ENCODE assay signal across 16 cellular contexts in genomic region chr2:130375291-130376266, GRCh38. TPM values are rescaled to one million over a fixed set of nuclear protein-coding genes. Genes with fewer than 3 reads are reported as not detected.
DNase-seq lines count a peak whose midpoint lies in the region; ATAC-seq and TF ChIP-seq lines count a peak whose summit lies in the region.
"Had no signal": no experiment of that assay in that cellular context is flagged by ENCODE, and none has a peak within 500 bp of the region (broad histone marks: within the 10 kb centered on the region; RNA-seq: fewer than 3 reads in every experiment).

No MANE protein-coding gene starts in this region.

- H3K4me1 Mint-ChIP-seq in Calu3 (ENCODE audit: low read depth, unreplicated experiment) (peaks cover 44% of the 10 kb centered on the region), memory B cell (peaks cover 62% of the 10 kb centered on the region)
- H3K4me1 Mint-ChIP-seq in activated naive CD8-positive, alpha-beta T cell treated with anti-CD3 and anti-CD28 coated beads for 36 hours = peaks cover 63% of the 10 kb centered on the region

- H3K27me3 Mint-ChIP-seq in Calu3 (ENCODE audit: unreplicated experiment) = no peaks in the 10 kb centered on the region
- H3K27me3 Mint-ChIP-seq in activated naive CD8-positive, alpha-beta T cell treated with anti-CD3 and anti-CD28 coated beads for 36 hours = no peaks in the 10 kb centered on the region
- H3K27me3 Mint-ChIP-seq in memory B cell = no peaks in the 10 kb centered on the region

- H3K4me3 Mint-ChIP-seq in Calu3 (ENCODE audit: low read depth, unreplicated experiment) (peak overlapping the region; percentile 10), memory B cell (no peak overlapping the region)
- H3K4me3 Mint-ChIP-seq in activated naive CD8-positive, alpha-beta T cell treated with anti-CD3 and anti-CD28 coated beads for 36 hours = no peak overlapping the region

- DNase-seq in Calu3 (no peak), memory B cell (ENCODE audit: low spot score in 2 of 2) (no peak), NCI-H226 (no peak), glomerular visceral epithelial cell (ENCODE audit: extremely low spot score) (no peak)
- DNase-seq in activated naive CD8-positive, alpha-beta T cell treated with anti-CD3 and anti-CD28 coated beads for 36 hours = no peak
- DNase-seq: amniotic stem cell, BE2C, dorsolateral prefrontal cortex, foreskin keratinocyte, GF-D8, mucosa of descending colon, NCI-H345 had no signal

- peak overlapping the region; percentile 38 for H3K27ac Mint-ChIP-seq in Calu3 (ENCODE audit: unreplicated experiment)
- peak overlapping the region; percentile 25 for H3K27ac Mint-ChIP-seq in activated naive CD8-positive, alpha-beta T cell treated with anti-CD3 and anti-CD28 coated beads for 36 hours
- H3K27ac Mint-ChIP-seq in memory B cell = peak overlapping the region; percentile 94

- no peak for TF ChIP-seq CTCF in Calu3 (IDR thresholded peaks at IDR 0.05; ENCODE audit: unreplicated experiment)

- H2AFZ ChIP-seq in ACC112 (ENCODE audit: low read length, unreplicated experiment) = no peak overlapping the region

- ATAC-seq in memory B cell (ENCODE audit: low read depth) = no peak
- ATAC-seq in GM18870 (IDR thresholded peaks at IDR 0.05; ENCODE audit: unreplicated experiment) = no peak
- ATAC-seq in GM21423 (IDR thresholded peaks at IDR 0.05; ENCODE audit: unreplicated experiment) = no peak
- ATAC-seq: foreskin keratinocyte, mucosa of descending colon had no signal

- H3K79me2 ChIP-seq in ACC112 (ENCODE audit: control insufficient read depth, insufficient read depth, low read length, unreplicated experiment) = peaks cover 48% of the 10 kb centered on the region

- no TSS peak for BruUV-seq in Calu3 (replicated peaks; lab: Mats Ljungman, UMichigan)

- intact Hi-C loops in Calu3 (cut with micrococcal nuclease; ENCODE audit: unreplicated experiment) = no loop called here

- H3K27me3 ChIP-seq in ACC112 (ENCODE audit: insufficient read depth, low read length) = no peaks in the 10 kb centered on the region
- H3K27me3 ChIP-seq: BE2C, dorsolateral prefrontal cortex, foreskin keratinocyte, right atrium auricular region had no signal

- CTCF ChIA-PET in Calu3 (lab: Charles Lee) = no interaction called here

- H3K4me3 ChIP-seq in ACC112 (ENCODE audit: low read depth, low read length) = peak overlapping the region; percentile 9; the same call in 1 of the 2 replicates
- H3K4me3 ChIP-seq: dorsolateral prefrontal cortex, mucosa of descending colon, right atrium auricular region had no signal

- peaks cover 14% of the 10 kb centered on the region; the same call in 1 of the 2 replicates for H3K36me3 ChIP-seq in ACC112 (ENCODE audit: insufficient read depth, low read length)
- H3K36me3 ChIP-seq: BE2C, right atrium auricular region had no signal

- H3K36me3 Mint-ChIP-seq in Calu3 (ENCODE audit: insufficient read depth, unreplicated experiment) = peaks cover 38% of the 10 kb centered on the region
- peaks cover 52% of the 10 kb centered on the region for H3K36me3 Mint-ChIP-seq in activated naive CD8-positive, alpha-beta T cell treated with anti-CD3 and anti-CD28 coated beads for 36 hours
- peaks cover 25% of the 10 kb centered on the region for H3K36me3 Mint-ChIP-seq in memory B cell

- peak overlapping the region; percentile 41 for H3K27ac ChIP-seq in ACC112 (ENCODE audit: low read depth, low read length)
- H3K27ac ChIP-seq: foreskin keratinocyte had no signal

- H3K9me3 Mint-ChIP-seq in Calu3 (ENCODE audit: low read depth, unreplicated experiment) (no peaks in the 10 kb centered on the region), memory B cell (no peaks in the 10 kb centered on the region)
- H3K9me3 Mint-ChIP-seq in activated naive CD8-positive, alpha-beta T cell treated with anti-CD3 and anti-CD28 coated beads for 36 hours = peaks cover 5% of the 10 kb centered on the region

- H3K4me1 ChIP-seq in ACC112 (ENCODE audit: control insufficient read depth, insufficient read depth, low read length, unreplicated experiment) = peaks cover 22% of the 10 kb centered on the region
- H3K4me1 ChIP-seq: BE2C, foreskin keratinocyte had no signal

RNA-seq across cellular contexts. Expression of gene PTPN18, which starts 19.7 kb away (rescaled TPM):
- 62.9 and 66.0 TPM in 2 replicates for total RNA-seq in Calu3 (2022)
- total RNA-seq in activated naive CD8-positive, alpha-beta T cell treated with anti-CD3 and anti-CD28 coated beads for 36 hours = 10 to 100 TPM; 36.4 to 37.2 TPM

RNA-seq across cellular contexts. Expression of gene IMP4, which starts 32.9 kb away (rescaled TPM):
- 79.6 and 89.4 TPM in 2 replicates for total RNA-seq in Calu3 (2022)
- 100 to 1,000 TPM; 225 TPM for total RNA-seq in activated naive CD8-positive, alpha-beta T cell treated with anti-CD3 and anti-CD28 coated beads for 36 hours

Comparison
In these comparisons a context has a peak if more than half of its experiments do, and no peak if none do; other contexts are left out.
1. H3K27ac Mint-ChIP-seq: peak in every context shown above with its lines; median percentile 94 in memory B cell; 38 in Calu3; 25 in activated naive CD8-positive, alpha-beta T cell treated with anti-CD3 and anti-CD28 coated beads for 36 hours.